8 cellular contexts compared by ENCODE assay signal in the genomic region with DNA sequence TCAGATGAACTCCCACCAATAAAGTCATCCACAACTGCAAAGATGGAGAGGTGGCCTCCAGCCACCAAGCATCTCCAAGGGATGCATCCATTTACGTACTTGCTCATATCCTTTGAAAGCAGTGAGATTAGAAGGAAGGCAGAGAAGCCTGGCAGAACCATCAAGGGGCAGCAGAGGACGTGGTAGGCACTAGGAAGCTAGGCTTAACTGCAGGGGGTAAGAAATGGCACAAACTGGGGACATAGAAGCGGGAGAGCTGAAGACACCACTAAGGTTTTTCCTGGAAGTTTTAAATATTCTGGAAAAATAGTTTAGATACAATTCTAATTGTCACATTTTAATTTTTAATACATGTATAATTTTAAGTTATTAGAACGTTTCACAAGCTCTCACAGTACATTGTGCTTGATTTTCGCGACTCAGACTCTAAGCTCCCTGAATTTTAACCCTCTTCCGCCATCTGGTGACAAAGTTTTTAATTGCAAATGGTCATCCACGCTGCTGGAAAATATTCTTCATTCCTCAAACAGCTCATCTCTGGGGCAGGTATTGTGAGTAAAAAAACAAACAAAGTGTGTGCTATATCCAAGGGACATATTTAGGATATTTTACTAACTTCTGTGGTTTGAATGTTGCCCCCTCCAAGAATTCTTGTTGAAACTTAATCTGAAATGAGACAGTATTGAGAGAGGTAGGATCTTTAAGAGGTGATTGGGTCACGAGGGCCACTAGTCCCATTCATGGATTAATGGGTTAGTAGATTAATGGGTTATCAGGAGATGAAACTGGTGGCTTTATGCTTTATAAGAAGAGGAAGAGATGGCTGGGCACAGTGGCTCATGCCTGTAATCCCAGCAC. TPM values are rescaled to one million over a fixed set of nuclear protein-coding genes. Genes with fewer than 3 reads are reported as not detected.
DNase-seq lines count a peak whose midpoint lies in the region; ATAC-seq, FAIRE-seq and TF ChIP-seq lines count a peak whose summit lies in the region.

No MANE protein-coding gene starts in this region.

- H3K4me3 ChIP-seq in AG09309 (ENCODE audit: control insufficient read depth, low read depth, low read length) = no peak overlapping the region

- peak; percentile 51 for ATAC-seq in left colon
- ATAC-seq in HG02642 (IDR thresholded peaks at IDR 0.05; ENCODE audit: poor library complexity, unreplicated experiment) = no peak

- TF ChIP-seq POLR2A in GM12892 (IDR thresholded peaks at IDR 0.05; ENCODE audit: low read depth, low read length) = no peak

- DNase-seq in AG09309 (ENCODE audit: low read depth) (no peak), GM12892 (ENCODE audit: insufficient read length) (no peak), NCI-H187 treated with DMSO at 0.1 percent for 48 hours (lab: John Stamatoyannopoulos, UW) (peak; percentile 29), T1000 (lab: John Stamatoyannopoulos, UW) (peak; percentile 59), cerebellar cortex (ENCODE audit: low spot score) (peak; percentile 85), left colon (peak in 1 of 2 donors; percentile 14)
- peak; percentile 67 for DNase-seq in stimulated activated CD8-positive, alpha-beta memory T cell treated with anti-CD3 and anti-CD28 coated beads, Interleukin-4, amount 100 ng/mL, for 48 hours

- peak; percentile 60 for TF ChIP-seq CTCF in AG09309 (IDR thresholded peaks at IDR 0.05; ENCODE audit: control insufficient read depth, insufficient read depth, low read depth, low read length, missing control alignments)

- intact Hi-C loops in left colon (cut with DNase I, micrococcal nuclease) = loop anchor here in 1 of 2 donors (10.0 kb wide), 2 partner anchors 109 to 409 kb away; a partner anchor contains a TSS

- FAIRE-seq in GM12892 (lab: Jason Lieb, UNC) = peak; percentile 87

RNA-seq across cellular contexts. Expression of a gene that starts 1.6 kb away (rescaled TPM):
- 27.2 TPM for polyA plus RNA-seq in GM12892 (2012; ENCODE audit: missing spikeins)
- 1 to 10 TPM; 3.7 to 7.4 TPM for total RNA-seq in left colon

RNA-seq across cellular contexts. Expression of a gene that starts 24.4 kb away (rescaled TPM):
- 415 TPM for polyA plus RNA-seq in GM12892 (2012; ENCODE audit: missing spikeins)
- 100 to 1,000 TPM; 652 to 824 TPM for total RNA-seq in left colon

RNA-seq across cellular contexts. Expression of a gene that starts 30.5 kb away (rescaled TPM):
- 74.3 TPM for polyA plus RNA-seq in GM12892 (2012; ENCODE audit: missing spikeins)
- 10 to 100 TPM; 16.2 TPM for total RNA-seq in left colon

Comparison
In these comparisons a context has a peak if more than half of its experiments do, and no peak if none do; other contexts are left out.
1. DNase-seq: peak in NCI-H187 treated with DMSO at 0.1 percent for 48 hours (single experiment), T1000 (single experiment), cerebellar cortex (single experiment) and stimulated activated CD8-positive, alpha-beta memory T cell treated with anti-CD3 and anti-CD28 coated beads, Interleukin-4, amount 100 ng/mL, for 48 hours (single experiment); none in AG09309 (single experiment) and GM12892 (single experiment).